ENCODE assay signal across 1 cellular context in the genomic region with DNA sequence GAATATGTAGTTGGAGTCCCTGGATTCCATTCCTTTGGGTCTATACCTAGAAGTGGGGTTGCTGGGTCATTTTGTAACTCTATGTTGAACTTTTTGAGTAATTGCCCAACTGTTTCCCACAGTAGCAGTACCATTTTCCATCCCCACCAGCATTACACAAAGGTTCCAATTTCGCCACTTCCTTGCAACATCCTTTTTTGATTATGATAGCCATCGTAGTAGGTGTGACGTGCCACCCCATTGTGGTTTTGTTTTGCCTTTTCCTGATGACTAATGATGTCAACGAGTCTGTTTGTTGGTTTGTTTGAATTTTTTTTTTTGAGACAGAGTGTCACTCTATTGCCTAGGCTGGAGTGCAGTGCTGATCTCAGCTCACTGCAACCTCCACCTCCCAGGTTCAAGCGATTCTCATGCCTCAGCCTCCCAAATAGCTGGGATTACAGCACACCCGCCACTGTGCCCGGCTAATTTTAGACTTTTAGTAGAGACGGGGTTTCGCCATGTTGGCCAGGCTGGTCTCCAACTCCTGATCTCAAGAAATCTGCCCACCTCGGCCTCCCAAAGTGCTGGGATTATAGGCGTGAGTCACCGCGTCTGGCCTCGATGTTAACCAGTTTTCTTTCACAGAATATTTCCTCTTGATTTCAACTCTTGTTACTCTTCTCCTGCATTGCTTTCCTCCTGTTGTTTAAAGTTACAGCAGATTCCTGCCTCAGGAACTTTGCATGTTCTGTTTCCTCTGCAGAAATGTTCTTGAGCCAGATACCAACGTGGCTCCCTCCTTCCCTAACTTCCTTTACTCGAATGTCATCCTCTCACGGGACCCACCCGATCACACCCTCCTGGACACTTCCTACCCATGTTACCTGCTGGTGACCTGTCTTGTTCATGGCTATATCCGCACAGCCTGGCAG.
A peak's percentile ranks its signal among the peaks of the same experiment; 100 is the strongest.
TF ChIP-seq lines count a peak whose summit lies in the region.

No MANE protein-coding gene starts in this region.

TF ChIP-seq in endothelial cell of umbilical vein, 7 proteins besides CTCF, POLR2A, EP300 and RAD21:
- peak; percentile 22 for TF ChIP-seq GATA2 (IDR thresholded peaks at IDR 0.05; ENCODE audit: insufficient read depth, insufficient read length, low read depth, low read length)
- peak; percentile 67 for TF ChIP-seq JUN (IDR thresholded peaks at IDR 0.05; ENCODE audit: borderline replicate concordance, insufficient read depth, insufficient read length, low read depth)
- TF ChIP-seq FOS (IDR thresholded peaks at IDR 0.05; ENCODE audit: borderline replicate concordance, insufficient read depth, low read length), result peak; percentile 22
- no peak for TF ChIP-seq MYC (IDR thresholded peaks at IDR 0.05; ENCODE audit: low read depth, low read length)
- no peak for TF ChIP-seq POLR2AphosphoS5 (IDR thresholded peaks at IDR 0.05; ENCODE audit: insufficient read depth, low read depth, low read length)
- TF ChIP-seq EZH2 (IDR thresholded peaks at IDR 0.05; ENCODE audit: borderline replicate concordance, low read depth, low read length, severe bottlenecking), result no peak
- TF ChIP-seq MAX (IDR thresholded peaks at IDR 0.05; ENCODE audit: insufficient read depth, insufficient read length), result no peak
